Comparison of ENCODE assay signal across 1 cellular context in genomic region chr11:59728913-59729312, GRCh38.
TF ChIP-seq lines count a peak whose summit lies in the region.

No MANE protein-coding gene starts in this region.

TF ChIP-seq in endothelial cell of umbilical vein, 7 proteins besides CTCF, POLR2A, EP300 and RAD21 (continued from another document):
- TF ChIP-seq FOS (IDR thresholded peaks at IDR 0.05; ENCODE audit: borderline replicate concordance, insufficient read depth, low read length) (peak; percentile 22), POLR2AphosphoS5 (IDR thresholded peaks at IDR 0.05; ENCODE audit: insufficient read depth, low read depth, low read length) (no peak), MAX (IDR thresholded peaks at IDR 0.05; ENCODE audit: insufficient read depth, insufficient read length) (no peak)
TF ChIP-seq in endothelial cell of umbilical vein: peak in this region for 1.
